4 cellular contexts compared by ENCODE assay signal in the genomic region with DNA sequence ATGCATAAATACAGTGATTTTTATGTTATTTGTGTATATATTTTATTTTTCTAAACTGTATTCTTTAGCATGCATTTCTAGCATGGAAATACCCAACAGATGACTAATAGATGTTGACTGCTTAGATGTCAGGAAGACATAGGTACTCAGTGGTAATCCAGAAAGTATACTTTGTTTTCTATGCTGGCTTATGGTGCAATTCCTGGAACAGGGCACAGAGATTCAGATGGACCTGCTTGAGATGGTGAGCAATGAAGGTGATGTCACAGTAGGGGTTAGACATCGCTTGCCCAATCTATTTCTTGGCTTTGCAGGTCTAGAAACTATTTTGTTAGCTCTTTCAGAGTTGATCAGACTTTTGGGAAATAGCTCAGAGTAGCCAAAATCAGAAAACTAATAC. TPM values are rescaled to one million over a fixed set of nuclear protein-coding genes. Genes with fewer than 3 reads are reported as not detected.
"Had no signal": no experiment of that assay in that cellular context is flagged by ENCODE, and none has a peak within 500 bp of the region (broad histone marks: within the 10 kb centered on the region; RNA-seq: fewer than 3 reads in every experiment).

No MANE protein-coding gene starts in this region.

RNA-seq across cellular contexts. Expression of gene FABP2, which starts 42.3 kb away (rescaled TPM):
- total RNA-seq: HT1080, IMR-90, SK-MEL-5 had no signal
- polyA plus RNA-seq: IMR-90, SK-N-SH had no signal
